20 cellular contexts compared by ENCODE assay signal in genomic region chr14:67746927-67747326, GRCh38. TPM values are rescaled to one million over a fixed set of nuclear protein-coding genes. Genes with fewer than 3 reads are reported as not detected.
DNase-seq lines count a peak whose midpoint lies in the region; ATAC-seq and TF ChIP-seq lines count a peak whose summit lies in the region.
"Had no signal": no experiment of that assay in that cellular context is flagged by ENCODE, and none has a peak within 500 bp of the region (broad histone marks: within the 10 kb centered on the region; RNA-seq: fewer than 3 reads in every experiment).

No MANE protein-coding gene starts in this region.

- no peak overlapping the region for H3K9ac ChIP-seq in PC-3 (ENCODE audit: low read length)
- H3K9ac ChIP-seq: KMS-11, SK-N-SH had no signal

- H3K4me3 ChIP-seq in PC-3 (ENCODE audit: low read length): no peak overlapping the region
- H3K4me3 ChIP-seq: lower lobe of right lung, prostate gland had no signal

- TSS peak; percentile 4 for BruUV-seq in PC-3 (replicated peaks; lab: Mats Ljungman, UMichigan)

- H3F3A ChIP-seq in PC-3 (ENCODE audit: low read length, unreplicated experiment): no peaks in the 10 kb centered on the region

- no peaks in the 10 kb centered on the region for H3K27me3 ChIP-seq in PC-3 (ENCODE audit: low read length)

- no peaks in the 10 kb centered on the region for H3K4me1 ChIP-seq in PC-3 (ENCODE audit: insufficient read depth, low read length)
- H3K4me1 ChIP-seq: lower lobe of right lung, prostate gland had no signal

- no peaks in the 10 kb centered on the region for H3K9me3 ChIP-seq in PC-3 (ENCODE audit: low read length)
- H3K9me3 ChIP-seq: lower lobe of right lung, prostate gland, SK-N-SH had no signal

- intact Hi-C loops in PC-3 (cut with micrococcal nuclease): no loop called here

- H3K27ac ChIP-seq in PC-3 (ENCODE audit: low read length): no peak overlapping the region
- H3K27ac ChIP-seq: KMS-11, lower lobe of right lung, prostate gland had no signal

- CTCF ChIA-PET in PC-3 (lab: Charles Lee): no interaction called here

- ATAC-seq in activated naive CD4-positive, alpha-beta T cell treated with anti-CD3 and anti-CD28 coated beads, Interleukin-2, amount 50 U/mL, for 72 hours: peak; percentile 79 to 97
- peak; percentile 81 for ATAC-seq in GM19463 (IDR thresholded peaks at IDR 0.05; ENCODE audit: unreplicated experiment)
- no peak for ATAC-seq in PC-3
- ATAC-seq in stimulated activated naive CD8-positive, alpha-beta T cell treated with anti-CD3 and anti-CD28 coated beads, Interleukin-15, Interleukin-2, amounts not matched to agents 100 U/mL and 50 U/mL, for 24 hours: peak; percentile 86
- ATAC-seq: CD8-positive, alpha-beta T cell; lower lobe of right lung; naive thymus-derived CD4-positive, alpha-beta T cell had no signal

- H3K9me2 ChIP-seq in PC-3 (replicated peaks; ENCODE audit: low read length): no peaks in the 10 kb centered on the region
- H3K9me2 ChIP-seq: SK-N-SH had no signal

- no peak for TF ChIP-seq CTCF in PC-3 (conservative IDR thresholded peaks at IDR 0.05; ENCODE audit: low read depth, low read length)

- peak overlapping the region; percentile 7 to 26 for H3K27ac Mint-ChIP-seq in activated naive CD4-positive, alpha-beta T cell treated with anti-CD3 and anti-CD28 coated beads, Interleukin-2, amount 50 U/mL, for 72 hours
- H3K27ac Mint-ChIP-seq: activated naive CD8-positive, alpha-beta T cell; CD8-positive, alpha-beta T cell had no signal

- H3K36me3 ChIP-seq in PC-3 (ENCODE audit: low read depth, low read length): peaks cover 19% of the 10 kb centered on the region

- DNase-seq in activated naive CD4-positive, alpha-beta T cell treated with anti-CD3 and anti-CD28 coated beads, Interleukin-2, amount 50 U/mL, for 72 hours (ENCODE audit: low spot score in 2 of 2): no peak
- DNase-seq in activated naive CD4-positive, alpha-beta T cell treated with Interleukin-2 at 50 U/mL for 16 hours: no peak
- no peak for DNase-seq in PC-3
- peak; percentile 7 for DNase-seq in stimulated activated naive CD8-positive, alpha-beta T cell treated with anti-CD3 and anti-CD28 coated beads, Interleukin-15, Interleukin-2, amounts not matched to agents 100 U/mL and 50 U/mL, for 24 hours
- no peak for DNase-seq in NCI-H2196 (lab: John Stamatoyannopoulos, UW; ENCODE audit: unreplicated experiment)
- DNase-seq in T-helper 9 cell: no peak
- DNase-seq in NCI-H2029 treated with DMSO at 0.1 percent for 48 hours (lab: John Stamatoyannopoulos, UW): no peak
- DNase-seq: CD8-positive, alpha-beta T cell; DND-41; lower lobe of right lung; naive thymus-derived CD4-positive, alpha-beta T cell; NCI-H1105; NCI-H82; SK-N-SH had no signal

- H2AFZ ChIP-seq in PC-3 (ENCODE audit: low read length): no peak overlapping the region

- no peaks in the 10 kb centered on the region for H3K79me2 ChIP-seq in PC-3 (ENCODE audit: low read length)

- H3K4me2 ChIP-seq in PC-3 (ENCODE audit: low read length): no peak overlapping the region
- H3K4me2 ChIP-seq: KMS-11, SK-N-SH had no signal

- H3K9me3 Mint-ChIP-seq in activated naive CD4-positive, alpha-beta T cell treated with anti-CD3 and anti-CD28 coated beads, Interleukin-2, amount 50 U/mL, for 72 hours: no peaks in the 10 kb centered on the region
- H3K9me3 Mint-ChIP-seq: CD8-positive, alpha-beta T cell had no signal

- peaks cover 0 to 2% of the 10 kb centered on the region in 2 donors for H3K36me3 Mint-ChIP-seq in activated naive CD4-positive, alpha-beta T cell treated with anti-CD3 and anti-CD28 coated beads, Interleukin-2, amount 50 U/mL, for 72 hours

- H4K20me1 ChIP-seq in PC-3 (ENCODE audit: low read length): no peaks in the 10 kb centered on the region

- POLR2A ChIA-PET in PC-3 (lab: Charles Lee; ENCODE audit: unreplicated experiment): no interaction called here

RNA-seq across cellular contexts. Expression of gene RDH12, which starts 45.2 kb away (rescaled TPM):
- total RNA-seq in activated naive CD4-positive, alpha-beta T cell treated with anti-CD3 and anti-CD28 coated beads, Interleukin-2, amount 50 U/mL, for 72 hours: not detected
- not detected in 2 replicates for total RNA-seq in PC-3 (2014; rRNA removed)
- total RNA-seq: activated CD8-positive, alpha-beta memory T cell treated with anti-CD3 and anti-CD28 coated beads for 36 hours; CD8-positive, alpha-beta T cell; dermis microvascular lymphatic vessel endothelial cell; naive thymus-derived CD4-positive, alpha-beta T cell had no signal

RNA-seq across cellular contexts. Expression of gene RDH11, which starts 51.4 kb away (rescaled TPM):
- 10 to 100 TPM; 41.5 to 54.6 TPM for total RNA-seq in activated naive CD4-positive, alpha-beta T cell treated with anti-CD3 and anti-CD28 coated beads, Interleukin-2, amount 50 U/mL, for 72 hours
- 103 and 125 TPM in 2 replicates for total RNA-seq in PC-3 (2014; rRNA removed)
